16 cellular contexts compared by ENCODE assay signal in genomic region chrX:82816572-82816971, GRCh38.
"Had no signal": no experiment of that assay in that cellular context is flagged by ENCODE, and none has a peak within 500 bp of the region (broad histone marks: within the 10 kb centered on the region; RNA-seq: fewer than 3 reads in every experiment).

No MANE protein-coding gene starts in this region.

- H3K27ac ChIP-seq: dorsolateral prefrontal cortex, gastrocnemius medialis, heart right ventricle, right atrium auricular region, spleen, tibial artery, vagina had no signal

- H3K27me3 ChIP-seq: gastrocnemius medialis, heart right ventricle, right atrium auricular region, spleen, tibial artery, vagina had no signal

- ATAC-seq: gastrocnemius medialis; heart right ventricle; stimulated activated memory B cell treated with anti-CD40 and anti-IgM and Interleukin-4, amounts not matched to agents 10 μg/mL and 1 μg/mL and 100 μg/mL, for 72 hours had no signal

- H3K36me3 ChIP-seq: gastrocnemius medialis, heart right ventricle, right atrium auricular region, spleen, tibial artery, vagina had no signal

- FAIRE-seq: endometrium had no signal

- H3K4me3 ChIP-seq: dorsolateral prefrontal cortex, gastrocnemius medialis, heart right ventricle, right atrium auricular region, spleen, tibial artery, vagina had no signal

- H3K9me3 ChIP-seq: gastrocnemius medialis, vagina had no signal

- DNase-seq: activated CD4-positive, CD25-positive, alpha-beta regulatory T cell; activated effector memory CD4-positive, alpha-beta T cell treated with Interleukin-2 at 50 U/mL for 16 hours; activated T-cell treated with anti-CD3 and anti-CD28 coated beads, Interleukin-2, amount 50 U/mL, for 24 hours; cerebellar nuclear complex; dorsolateral prefrontal cortex; gastrocnemius medialis; heart right ventricle; naive B cell; posterior cingulate gyrus; spleen; stimulated activated CD4-positive, alpha-beta T cell treated with anti-CD3 and anti-CD28 coated beads, Interleukin-1b, Interleukin-23, amount 100 ng/mL, for 48 hours; tibial artery had no signal

- H3K4me1 ChIP-seq: gastrocnemius medialis, heart right ventricle, right atrium auricular region, spleen, vagina had no signal
